In genomic region chr15:78154955-78155354, GRCh38 we compare ENCODE assay signal across 13 cellular contexts.
"Had no signal": no experiment of that assay in that cellular context is flagged by ENCODE, and none has a peak within 500 bp of the region (broad histone marks: within the 10 kb centered on the region; RNA-seq: fewer than 3 reads in every experiment).

No MANE protein-coding gene starts in this region.

- H3K9me3 ChIP-seq: colonic mucosa, pancreas, suprapubic skin, upper lobe of left lung had no signal

- H3K27ac ChIP-seq: pancreas, suprapubic skin had no signal

- H3K27me3 ChIP-seq: colonic mucosa, pancreas, suprapubic skin, upper lobe of left lung had no signal

- H3K36me3 ChIP-seq: colonic mucosa had no signal

- H3K4me3 ChIP-seq: colonic mucosa, pancreas, suprapubic skin, upper lobe of left lung had no signal

- ATAC-seq: activated naive CD8-positive, alpha-beta T cell treated with anti-CD3 and anti-CD28 coated beads, Interleukin-2, amount 50 U/mL, for 24 hours; naive thymus-derived CD4-positive, alpha-beta T cell; pancreas; stimulated activated naive CD8-positive, alpha-beta T cell treated with anti-CD3 and anti-CD28 coated beads, Interleukin-15, Interleukin-2, amounts not matched to agents 100 U/mL and 50 U/mL, for 24 hours had no signal

- DNase-seq: activated CD4-positive, alpha-beta T cell treated with anti-CD3 and anti-CD28 coated beads, Interleukin-2, amount 10 ng/mL, durations not matched to agents 7 days and 5 days; activated naive CD4-positive, alpha-beta T cell; activated naive CD8-positive, alpha-beta T cell treated with anti-CD3 and anti-CD28 coated beads, Interleukin-2, amount 50 U/mL, for 24 hours; colonic mucosa; foreskin fibroblast; head of caudate nucleus; pancreas; small intestine; stimulated activated CD4-positive, alpha-beta T cell treated with anti-CD3 and anti-CD28 coated beads, Interleukin-4, amount 100 ng/mL, for 24 hours; stimulated activated naive CD8-positive, alpha-beta T cell treated with anti-CD3 and anti-CD28 coated beads, Interleukin-15, Interleukin-2, amounts not matched to agents 100 U/mL and 50 U/mL, for 24 hours; upper lobe of left lung had no signal
